9 cellular contexts compared by ENCODE assay signal in genomic region chr4:8200302-8200975, GRCh38. TPM values are rescaled to one million over a fixed set of nuclear protein-coding genes. Genes with fewer than 3 reads are reported as not detected.
DNase-seq lines count a peak whose midpoint lies in the region; ATAC-seq and TF ChIP-seq lines count a peak whose summit lies in the region.
"Had no signal": no experiment of that assay in that cellular context is flagged by ENCODE, and none has a peak within 500 bp of the region (broad histone marks: within the 10 kb centered on the region; RNA-seq: fewer than 3 reads in every experiment).

No MANE protein-coding gene starts in this region.

- H3K27ac ChIP-seq in HL-60 (replicated peaks) (peak overlapping the region; percentile 74), heart right ventricle (peak overlapping the region; percentile 43 to 95 (median 82))
- H3K27ac ChIP-seq: SJSA1 had no signal

- peaks cover 39% of the 10 kb centered on the region for H3K4me1 Mint-ChIP-seq in activated CD8-positive, alpha-beta T cell treated with anti-CD3 and anti-CD28 coated beads, Interleukin-2, amount 10 ng/mL, durations not matched to agents 7 days and 5 days (ENCODE audit: low read depth)
- peaks cover 28% of the 10 kb centered on the region for H3K4me1 Mint-ChIP-seq in progenitor cell of endocrine pancreas (ENCODE audit: low read depth)

- no peak for TF ChIP-seq CTCF in HL-60 (IDR thresholded peaks at IDR 0.05; ENCODE audit: insufficient read depth, low read length)
- TF ChIP-seq CTCF in heart right ventricle (IDR thresholded peaks at IDR 0.05), result no peak
- no peak for TF ChIP-seq CTCF in progenitor cell of endocrine pancreas (IDR thresholded peaks at IDR 0.05; ENCODE audit: unreplicated experiment)

- H3K9me3 ChIP-seq in heart right ventricle, result no peaks in the 10 kb centered on the region
- H3K9me3 ChIP-seq: SJSA1 had no signal

- no peak for ATAC-seq in activated CD8-positive, alpha-beta T cell treated with anti-CD3 and anti-CD28 coated beads, Interleukin-2, amount 10 ng/mL, durations not matched to agents 7 days and 5 days
- peak; percentile 49 to 79 (median 60) for ATAC-seq in heart right ventricle

- H3K4me3 ChIP-seq in HL-60 (replicated peaks; ENCODE audit: insufficient read depth, low read length) (no peak overlapping the region; the same call in 1 of the 2 replicates), heart right ventricle (peak overlapping the region; percentile 37 to 67 (median 52))

- peak overlapping the region; percentile 86 for H3K27ac Mint-ChIP-seq in activated CD8-positive, alpha-beta T cell treated with anti-CD3 and anti-CD28 coated beads, Interleukin-2, amount 10 ng/mL, durations not matched to agents 7 days and 5 days
- H3K27ac Mint-ChIP-seq in progenitor cell of endocrine pancreas, result no peak overlapping the region

- intact Hi-C loops in heart right ventricle (cut with DNase I), result no loop called here

- DNase-seq in HL-60 (ENCODE audit: low read depth in 1 of 2, low spot score in 1 of 2), result no peak
- DNase-seq in activated CD8-positive, alpha-beta T cell treated with anti-CD3 and anti-CD28 coated beads, Interleukin-2, amount 10 ng/mL, durations not matched to agents 7 days and 5 days, result peak; percentile 38
- DNase-seq in heart right ventricle, result peak; percentile 74 to 78
- peak; percentile 21 for DNase-seq in stimulated activated CD4-positive, alpha-beta T cell treated with anti-CD3 and anti-CD28 coated beads, Interleukin-12 subunit alpha, Interleukin-12 subunit beta, amount 100 ng/mL, for 4 hours
- no peak for DNase-seq in DMS 273 treated with DMSO at 0.1 percent for 48 hours (lab: John Stamatoyannopoulos, UW)
- DNase-seq in NCI-H524 treated with DMSO at 0.1 percent for 48 hours (lab: John Stamatoyannopoulos, UW), result no peak
- DNase-seq in NCI-H774 (lab: John Stamatoyannopoulos, UW), result no peak
- no peak for DNase-seq in progenitor cell of endocrine pancreas (ENCODE audit: low spot score, unreplicated experiment)

- H3K27me3 ChIP-seq in HL-60 (ENCODE audit: insufficient read depth, poor library complexity, severe bottlenecking) (no peaks in the 10 kb centered on the region), heart right ventricle (no peaks in the 10 kb centered on the region)
- H3K27me3 ChIP-seq: SJSA1 had no signal

- H3K27me3 Mint-ChIP-seq in activated CD8-positive, alpha-beta T cell treated with anti-CD3 and anti-CD28 coated beads, Interleukin-2, amount 10 ng/mL, durations not matched to agents 7 days and 5 days (ENCODE audit: low read depth), result no peaks in the 10 kb centered on the region
- no peaks in the 10 kb centered on the region for H3K27me3 Mint-ChIP-seq in progenitor cell of endocrine pancreas

- H3K36me3 Mint-ChIP-seq in activated CD8-positive, alpha-beta T cell treated with anti-CD3 and anti-CD28 coated beads, Interleukin-2, amount 10 ng/mL, durations not matched to agents 7 days and 5 days (ENCODE audit: low read depth), result no peaks in the 10 kb centered on the region
- H3K36me3 Mint-ChIP-seq in progenitor cell of endocrine pancreas (ENCODE audit: insufficient read depth), result no peaks in the 10 kb centered on the region

- H3K9me3 Mint-ChIP-seq in activated CD8-positive, alpha-beta T cell treated with anti-CD3 and anti-CD28 coated beads, Interleukin-2, amount 10 ng/mL, durations not matched to agents 7 days and 5 days (ENCODE audit: insufficient read depth), result no peaks in the 10 kb centered on the region
- H3K9me3 Mint-ChIP-seq in progenitor cell of endocrine pancreas (ENCODE audit: low read depth), result no peaks in the 10 kb centered on the region

- peak overlapping the region; percentile 79 for H3K4me3 Mint-ChIP-seq in activated CD8-positive, alpha-beta T cell treated with anti-CD3 and anti-CD28 coated beads, Interleukin-2, amount 10 ng/mL, durations not matched to agents 7 days and 5 days
- H3K4me3 Mint-ChIP-seq in progenitor cell of endocrine pancreas (ENCODE audit: low read depth), result no peak overlapping the region

- WGBS in heart right ventricle, 2 donors, result 35 to 49% methylated on average over 30 of the region's 30 CpGs

- CTCF ChIA-PET in activated CD8-positive, alpha-beta T cell treated with anti-CD3 and anti-CD28 coated beads, Interleukin-2, amount 10 ng/mL, durations not matched to agents 7 days and 5 days (lab: Charles Lee), result interaction anchor here (2.7 kb wide), 1 partner anchor 42 kb away, joined by 7 read pairs; no protein-coding TSS in a partner anchor

- POLR2A ChIA-PET in activated CD8-positive, alpha-beta T cell treated with anti-CD3 and anti-CD28 coated beads, Interleukin-2, amount 10 ng/mL, durations not matched to agents 7 days and 5 days (lab: Charles Lee), result interaction anchor here (1.2 to 2.3 kb wide), 2 partner anchors 20 to 41 kb away, joined by 3 to 12 read pairs; no protein-coding TSS in a partner anchor

- H3K36me3 ChIP-seq in heart right ventricle, result peaks cover 0 to 3% (median 0%) of the 10 kb centered on the region in 9 donors
- H3K36me3 ChIP-seq: SJSA1 had no signal

- peaks cover 25 to 83% (median 63%) of the 10 kb centered on the region in 9 donors for H3K4me1 ChIP-seq in heart right ventricle

RNA-seq across cellular contexts. Expression of gene SH3TC1, which starts 1.3 kb away (rescaled TPM):
- total RNA-seq in activated CD8-positive, alpha-beta T cell treated with anti-CD3 and anti-CD28 coated beads, Interleukin-2, amount 10 ng/mL, durations not matched to agents 7 days and 5 days, result 1 to 10 TPM; 6.3 to 7.3 TPM
- total RNA-seq in heart right ventricle (10 to 100 TPM in 7 of 10 donors, 1 to 10 TPM in 3; 7.4 to 22.8 (median 12.7) TPM), progenitor cell of endocrine pancreas (11.2 and 12.5 TPM in 2 replicates)
- polyA plus RNA-seq in heart right ventricle, result 1 to 10 TPM; 7.9 to 8.0 TPM

RNA-seq across cellular contexts. Expression of gene ABLIM2, which starts 41.8 kb away (rescaled TPM):
- under 1 TPM; 0.42 to 0.55 TPM for total RNA-seq in activated CD8-positive, alpha-beta T cell treated with anti-CD3 and anti-CD28 coated beads, Interleukin-2, amount 10 ng/mL, durations not matched to agents 7 days and 5 days
- 10 to 100 TPM; 11.6 to 27.8 (median 17.7) TPM for total RNA-seq in heart right ventricle
- polyA plus RNA-seq in heart right ventricle, result 1 to 10 TPM; 7.2 to 9.1 TPM
- 5.7 and 7.5 TPM in 2 replicates for total RNA-seq in progenitor cell of endocrine pancreas

Comparison
In these comparisons a context has a peak if more than half of its experiments do, and no peak if none do; other contexts are left out.
1. DNase-seq: peak in activated CD8-positive, alpha-beta T cell treated with anti-CD3 and anti-CD28 coated beads, Interleukin-2, amount 10 ng/mL, durations not matched to agents 7 days and 5 days (single experiment), heart right ventricle (2 of 2) and stimulated activated CD4-positive, alpha-beta T cell treated with anti-CD3 and anti-CD28 coated beads, Interleukin-12 subunit alpha, Interleukin-12 subunit beta, amount 100 ng/mL, for 4 hours (single experiment); none in HL-60 (0 of 2), DMS 273 treated with DMSO at 0.1 percent for 48 hours (single experiment), NCI-H524 treated with DMSO at 0.1 percent for 48 hours (single experiment), NCI-H774 (single experiment) and progenitor cell of endocrine pancreas (single experiment).